Comparison of ENCODE assay signal across 31 cellular contexts in genomic region chr10:127344346-127344745, GRCh38.
"Had no signal": no experiment of that assay in that cellular context is flagged by ENCODE, and none has a peak within 500 bp of the region (broad histone marks: within the 10 kb centered on the region; RNA-seq: fewer than 3 reads in every experiment).

No MANE protein-coding gene starts in this region.

- H3K27ac Mint-ChIP-seq: activated B cell treated with CpG ODN at 0.5 μM for 24 hours; activated CD8-positive, alpha-beta T cell treated with anti-CD3 and anti-CD28 coated beads for 36 hours; activated naive CD8-positive, alpha-beta T cell; activated T-helper 17 cell treated with anti-CD3 and anti-CD28 coated beads, Interleukin-2, amount 50 U/mL, for 72 hours; effector memory CD8-positive, alpha-beta T cell; T-helper 1 cell treated with Interleukin-12 subunit alpha and Interleukin-12 subunit beta and Interleukin-4 antibody, amounts not matched to agents 30 μg/mL and 1 μg/mL, for 36 hours had no signal

- ATAC-seq: activated CD4-positive, CD25-positive, alpha-beta regulatory T cell treated with anti-CD3 and anti-CD28 coated beads, Interleukin-2, amount 50 U/mL, for 24 hours; activated CD8-positive, alpha-beta T cell treated with anti-CD3 and anti-CD28 coated beads for 36 hours; activated T-cell treated with anti-CD3 and anti-CD28 coated beads, Interleukin-2, amount 50 U/mL, for 4 hours; activated T-helper 17 cell treated with anti-CD3 and anti-CD28 coated beads, Interleukin-2, amount 50 U/mL, for 72 hours; body of pancreas; effector memory CD8-positive, alpha-beta T cell; gastroesophageal sphincter had no signal

- H3K4me1 Mint-ChIP-seq: activated B cell treated with CpG ODN at 0.5 μM for 24 hours; activated T-helper 17 cell treated with anti-CD3 and anti-CD28 coated beads, Interleukin-2, amount 50 U/mL, for 72 hours had no signal

- H3K27me3 ChIP-seq: body of pancreas, esophagus muscularis mucosa, gastroesophageal sphincter, heart right ventricle had no signal

- H3K4me3 Mint-ChIP-seq: activated B cell treated with CpG ODN at 0.5 μM for 24 hours; activated CD8-positive, alpha-beta T cell treated with anti-CD3 and anti-CD28 coated beads for 36 hours; activated naive CD8-positive, alpha-beta T cell; activated T-cell treated with anti-CD3 and anti-CD28 coated beads, Interleukin-2, amount 50 U/mL, for 4 hours; activated T-helper 17 cell treated with anti-CD3 and anti-CD28 coated beads, Interleukin-2, amount 50 U/mL, for 72 hours; effector memory CD8-positive, alpha-beta T cell; T-helper 1 cell treated with Interleukin-12 subunit alpha and Interleukin-12 subunit beta and Interleukin-4 antibody, amounts not matched to agents 30 μg/mL and 1 μg/mL, for 36 hours had no signal

- H3K36me3 Mint-ChIP-seq: activated naive CD8-positive, alpha-beta T cell had no signal

- H3K4me1 ChIP-seq: body of pancreas, esophagus muscularis mucosa, gastroesophageal sphincter, heart right ventricle had no signal

- DNase-seq: activated B cell treated with CpG ODN at 0.5 μM for 24 hours; activated CD4-positive, alpha-beta T cell treated with anti-CD3 and anti-CD28 coated beads for 48 hours; activated CD4-positive, alpha-beta T cell treated with anti-CD3 and anti-CD28 coated beads, Interleukin-2, amount 50 U/mL, for 1 hour; activated CD4-positive, alpha-beta T cell treated with anti-CD3 and anti-CD28 coated beads, Interleukin-2, amount 50 U/mL, for 48 hours; activated CD8-positive, alpha-beta memory T cell treated with anti-CD3 and anti-CD28 coated beads for 24 hours; activated CD8-positive, alpha-beta T cell treated with anti-CD3 and anti-CD28 coated beads for 36 hours; activated effector memory CD4-positive, alpha-beta T cell treated with Interleukin-2 at 50 U/mL for 16 hours; activated gamma-delta T cell treated with Interleukin-2 at 50 U/mL for 16 hours; activated naive CD4-positive, alpha-beta T cell treated with anti-CD3 and anti-CD28 coated beads, Interleukin-2, amount 50 U/mL, for 16 hours; activated naive CD4-positive, alpha-beta T cell treated with Interleukin-2 at 50 U/mL for 16 hours; activated T-cell treated with anti-CD3 and anti-CD28 coated beads, Interleukin-2, amount 50 U/mL, for 4 hours; amniotic stem cell; anterior cingulate cortex; body of pancreas; caudate nucleus; cortex of kidney; dermis blood vessel endothelial cell; effector CD4-positive, alpha-beta T cell; effector memory CD8-positive, alpha-beta T cell; erythroblast; foreskin melanocyte; heart right ventricle; T1000; WERI-Rb-1 had no signal

- FAIRE-seq: colon had no signal

- H3K4me3 ChIP-seq: body of pancreas, esophagus muscularis mucosa, gastroesophageal sphincter, heart right ventricle had no signal

- H3K27me3 Mint-ChIP-seq: activated B cell treated with CpG ODN at 0.5 μM for 24 hours; activated CD8-positive, alpha-beta T cell treated with anti-CD3 and anti-CD28 coated beads for 36 hours; activated naive CD8-positive, alpha-beta T cell had no signal

- H3K9me3 Mint-ChIP-seq: activated B cell treated with CpG ODN at 0.5 μM for 24 hours; activated CD8-positive, alpha-beta T cell treated with anti-CD3 and anti-CD28 coated beads for 36 hours; activated T-cell treated with anti-CD3 and anti-CD28 coated beads, Interleukin-2, amount 50 U/mL, for 4 hours; activated T-helper 17 cell treated with anti-CD3 and anti-CD28 coated beads, Interleukin-2, amount 50 U/mL, for 72 hours; effector memory CD8-positive, alpha-beta T cell; T-helper 1 cell treated with Interleukin-12 subunit alpha and Interleukin-12 subunit beta and Interleukin-4 antibody, amounts not matched to agents 30 μg/mL and 1 μg/mL, for 36 hours had no signal

- H3K9me3 ChIP-seq: body of pancreas, esophagus muscularis mucosa, gastroesophageal sphincter, heart right ventricle had no signal

- H3K27ac ChIP-seq: body of pancreas, esophagus muscularis mucosa, gastroesophageal sphincter, heart right ventricle, WERI-Rb-1 had no signal

- H3K36me3 ChIP-seq: WERI-Rb-1 had no signal
